Comparison of ENCODE assay signal across 8 cellular contexts in genomic region chr10:73414230-73414981, GRCh38. TPM values are rescaled to one million over a fixed set of nuclear protein-coding genes. Genes with fewer than 3 reads are reported as not detected.
DNase-seq lines count a peak whose midpoint lies in the region; ATAC-seq and TF ChIP-seq lines count a peak whose summit lies in the region.

No MANE protein-coding gene starts in this region.

- H3K4me3 ChIP-seq in SK-N-MC, result peak overlapping the region; percentile 85
- H3K4me3 ChIP-seq in fibroblast of the aortic adventitia (ENCODE audit: low read depth, low read length), result peak overlapping the region; percentile 80
- peak overlapping the region; percentile 99 for H3K4me3 ChIP-seq in trophoblast cell (ENCODE audit: low read depth, low read length)

- no peak overlapping the region for H3K4ac ChIP-seq in trophoblast cell (ENCODE audit: low read depth, low read length)

- H3K4me2 ChIP-seq in trophoblast cell (ENCODE audit: low read length), result peak overlapping the region; percentile 68

- H3K36me3 ChIP-seq in SK-N-MC (ENCODE audit: insufficient read depth, low read length) (no peaks in the 10 kb centered on the region), trophoblast cell (ENCODE audit: control insufficient read depth in 1 of 2, insufficient read depth in 2 of 2, low read length in 2 of 2) (no peaks in the 10 kb centered on the region)

- peaks cover 10% of the 10 kb centered on the region for H3K79me1 ChIP-seq in trophoblast cell (ENCODE audit: low read length)

- no peak overlapping the region for H2BK12ac ChIP-seq in trophoblast cell (ENCODE audit: low read length)

- no peak overlapping the region for H2BK5ac ChIP-seq in trophoblast cell (ENCODE audit: low read depth, low read length, poor library complexity)

- H3K18ac ChIP-seq in trophoblast cell (ENCODE audit: low read length), result no peak overlapping the region

- no CpG with 5 or more reads among the region's 19 CpGs for WGBS in trophoblast cell (ENCODE audit: extremely low coverage, insufficient coverage, insufficient read length)

- H3K9me3 ChIP-seq in SK-N-MC (ENCODE audit: low read depth, low read length) (no peaks in the 10 kb centered on the region), trophoblast cell (ENCODE audit: insufficient read depth, low read depth, low read length) (no peaks in the 10 kb centered on the region)

- no peak for TF ChIP-seq CTCF in fibroblast of the aortic adventitia (IDR thresholded peaks at IDR 0.05; ENCODE audit: insufficient read depth, low read length)

- peaks cover 10% of the 10 kb centered on the region for H3K79me2 ChIP-seq in trophoblast cell (ENCODE audit: control insufficient read depth, insufficient read depth, low read length, poor library complexity)

- H3K27ac ChIP-seq in SK-N-MC (no peak overlapping the region), trophoblast cell (ENCODE audit: low read depth, low read length) (no peak overlapping the region)

- H4K12ac ChIP-seq in trophoblast cell (ENCODE audit: low read depth, low read length), result peak overlapping the region; percentile 63

- peak overlapping the region; percentile 87 for H2AFZ ChIP-seq in trophoblast cell (ENCODE audit: insufficient read depth, low read length, poor library complexity)

- no peak overlapping the region for H3K23ac ChIP-seq in trophoblast cell (ENCODE audit: low read length)

- H2BK120ac ChIP-seq in trophoblast cell (ENCODE audit: insufficient read depth, low read length, poor library complexity), result no peak overlapping the region

- H2AK5ac ChIP-seq in trophoblast cell (ENCODE audit: low read length), result no peak overlapping the region

- H3K4me1 ChIP-seq in trophoblast cell (ENCODE audit: control insufficient read depth in 1 of 2, insufficient read depth in 2 of 2, low read length in 2 of 2), result peaks cover 3 to 5% of the 10 kb centered on the region in 2 experiments

- peak overlapping the region; percentile 48 for H4K8ac ChIP-seq in trophoblast cell (ENCODE audit: low read depth, low read length)

- DNase-seq in DMS 273 (lab: John Stamatoyannopoulos, UW; ENCODE audit: unreplicated experiment), result peak; percentile 35
- no peak for DNase-seq in DMS 273 treated with DMSO at 0.1 percent for 48 hours (lab: John Stamatoyannopoulos, UW)
- no peak for DNase-seq in SK-N-MC (ENCODE audit: low read depth, low spot score)
- no peak for DNase-seq in fibroblast of the aortic adventitia (ENCODE audit: low read depth)
- peak; percentile 12 to 26 for DNase-seq in trophoblast cell
- DNase-seq in NCI-H1092 (lab: John Stamatoyannopoulos, UW), result no peak

- peak overlapping the region; percentile 60 for H4K91ac ChIP-seq in trophoblast cell (ENCODE audit: low read depth, low read length)

- no peaks in the 10 kb centered on the region for H3K27me3 ChIP-seq in trophoblast cell (ENCODE audit: insufficient read depth, low read length)

- no peak overlapping the region for H3K14ac ChIP-seq in trophoblast cell (ENCODE audit: low read length)

- peak overlapping the region; percentile 55 for H3K9ac ChIP-seq in SK-N-MC (ENCODE audit: insufficient read length)
- H3K9ac ChIP-seq in trophoblast cell (ENCODE audit: low read length), result peak overlapping the region; percentile 97

- ATAC-seq in HG02973 (IDR thresholded peaks at IDR 0.05; ENCODE audit: unreplicated experiment) (peak; percentile 27), GM18861 (IDR thresholded peaks at IDR 0.05; ENCODE audit: unreplicated experiment) (no peak)

RNA-seq across cellular contexts. Expression of gene ANXA7, which starts 0.5 kb away (rescaled TPM):
- 47.5 and 158 TPM in 2 replicates for total RNA-seq in fibroblast of the aortic adventitia (ENCODE audit: low replicate concordance)
- 33.6 and 34.3 TPM in 2 replicates for polyA plus RNA-seq in trophoblast cell (2013)

RNA-seq across cellular contexts. Expression of gene MSS51, which starts 19.0 kb away (rescaled TPM):
- total RNA-seq in fibroblast of the aortic adventitia (ENCODE audit: low replicate concordance), result 2.5 and 3.8 TPM in 2 replicates
- polyA plus RNA-seq in trophoblast cell (2013), result 0.67 and 0.78 TPM in 2 replicates

RNA-seq across cellular contexts. Expression of gene CFAP70, which starts 55.7 kb away (rescaled TPM):
- total RNA-seq in fibroblast of the aortic adventitia (ENCODE audit: low replicate concordance), result 1.4 and 6.1 TPM in 2 replicates
- polyA plus RNA-seq in trophoblast cell (2013), result 0.49 and 0.51 TPM in 2 replicates

Comparison
In these comparisons a context has a peak if more than half of its experiments do, and no peak if none do; other contexts are left out.
1. DNase-seq: peak in DMS 273 (single experiment) and trophoblast cell (2 of 2); none in DMS 273 treated with DMSO at 0.1 percent for 48 hours (single experiment), SK-N-MC (single experiment), fibroblast of the aortic adventitia (single experiment) and NCI-H1092 (single experiment).
2. Peak in every context shown above with its lines, with median percentiles within 50 percentile points of each other: H3K4me3 ChIP-seq.